ENCODE assay signal across 36 cellular contexts in genomic region chr17:4665027-4665426, GRCh38. TPM values are rescaled to one million over a fixed set of nuclear protein-coding genes. Genes with fewer than 3 reads are reported as not detected.
"Had no signal": no experiment of that assay in that cellular context is flagged by ENCODE, and none has a peak within 500 bp of the region (broad histone marks: within the 10 kb centered on the region; RNA-seq: fewer than 3 reads in every experiment).

No MANE protein-coding gene starts in this region.

- H3K4me3 ChIP-seq: ascending aorta, cardiac muscle cell, lower lobe of right lung, pancreas, prostate gland, sigmoid colon, smooth muscle cell, upper lobe of left lung, vagina had no signal

- FAIRE-seq: kidney, pancreas had no signal

- H3K36me3 ChIP-seq: ascending aorta, cardiac muscle cell, lower lobe of right lung, pancreas, prostate gland, sigmoid colon, upper lobe of left lung, vagina had no signal

- H3K9me3 ChIP-seq: ascending aorta, lower lobe of right lung, pancreas, prostate gland, sigmoid colon, upper lobe of left lung, vagina had no signal

- H3K27me3 ChIP-seq: ascending aorta, cardiac muscle cell, pancreas, upper lobe of left lung, vagina had no signal

- ATAC-seq: esophagus mucosa; lower lobe of right lung; pancreas; stimulated activated memory B cell treated with anti-CD40 and anti-IgM and Interleukin-4, amounts not matched to agents 10 μg/mL and 1 μg/mL and 100 μg/mL, for 72 hours; stimulated activated naive CD8-positive, alpha-beta T cell treated with anti-CD3 and anti-CD28 coated beads, Interleukin-15, amount 100 ng/mL, for 72 hours had no signal

- H3K4me2 ChIP-seq: smooth muscle cell had no signal

- H3K27ac ChIP-seq: ascending aorta, cardiac muscle cell, lower lobe of right lung, pancreas, prostate gland, sigmoid colon, upper lobe of left lung, vagina, VCaP had no signal

- H3K4me1 ChIP-seq: ascending aorta, lower lobe of right lung, pancreas, prostate gland, sigmoid colon, upper lobe of left lung, vagina had no signal

- DNase-seq: activated CD4-positive, alpha-beta T cell treated with anti-CD3 and anti-CD28 coated beads for 48 hours; activated CD4-positive, alpha-beta T cell treated with anti-CD3 and anti-CD28 coated beads, Interleukin-2, amount 50 U/mL, for 48 hours; activated CD8-positive, alpha-beta memory T cell treated with anti-CD3 and anti-CD28 coated beads for 24 hours; activated gamma-delta T cell; activated naive CD4-positive, alpha-beta T cell treated with anti-CD3 and anti-CD28 coated beads, Interleukin-2, amount 10 ng/mL, durations not matched to agents 7 days and 5 days; activated naive CD8-positive, alpha-beta T cell treated with anti-CD3 and anti-CD28 coated beads, Interleukin-2, amount 10 ng/mL, durations not matched to agents 7 days and 5 days; activated T-cell treated with anti-CD3 and anti-CD28 coated beads, Interleukin-2, amount 50 U/mL, for 1 hour; endodermal cell; foreskin fibroblast; head of caudate nucleus; hippocampal formation; kidney; lower lobe of right lung; mesendoderm; naive B cell; nephron progenitor cell; nucleus accumbens; pancreas; retina; sigmoid colon; stimulated activated CD4-positive, alpha-beta T cell treated with anti-CD3 and anti-CD28 coated beads, Interleukin-1b, Interleukin-23, amount 100 ng/mL, for 48 hours; stimulated activated CD4-positive, alpha-beta T cell treated with anti-CD3 and anti-CD28 coated beads, Interleukin-4, amount 100 ng/mL, for 4 hours; stimulated activated CD8-positive, alpha-beta memory T cell treated with anti-CD3 and anti-CD28 coated beads, Interleukin-4, amount 100 ng/mL, for 48 hours; stimulated activated naive CD8-positive, alpha-beta T cell treated with anti-CD3 and anti-CD28 coated beads, Interleukin-15, amount 100 ng/mL, for 72 hours; substantia nigra; upper lobe of left lung had no signal

RNA-seq across cellular contexts. Expression of gene ALOX15, which starts 23.5 kb away (rescaled TPM):
- total RNA-seq: activated naive CD8-positive, alpha-beta T cell treated with anti-CD3 and anti-CD28 coated beads, Interleukin-2, amount 10 ng/mL, durations not matched to agents 7 days and 5 days; activated T-helper 1 cell treated with anti-CD3 and anti-CD28 coated beads, Interleukin-12 subunit alpha, Interleukin-12 subunit beta, Interleukin-2, Interleukin-4 antibody, amounts not matched to agents 30 ng/mL and 10 ng/mL and 1 ng/mL, durations not matched to agents 14 hours and 24 hours and 36 hours; ascending aorta; endodermal cell; kidney; pancreas; smooth muscle cell; T-helper 1 cell treated with Interleukin-12 subunit alpha and Interleukin-12 subunit beta and Interleukin-4 antibody, amounts not matched to agents 30 ng/mL and 1 ng/mL, for 36 hours; vagina had no signal
